ENCODE assay signal across 8 cellular contexts in genomic region chr6:33585403-33586107, GRCh38. TPM values are rescaled to one million over a fixed set of nuclear protein-coding genes. Genes with fewer than 3 reads are reported as not detected.
DNase-seq lines count a peak whose midpoint lies in the region; ATAC-seq, FAIRE-seq and TF ChIP-seq lines count a peak whose summit lies in the region.

No MANE protein-coding gene starts in this region.

- ATAC-seq in GM21381 (IDR thresholded peaks at IDR 0.05; ENCODE audit: unreplicated experiment), result peak; percentile 50
- peak; percentile 62 for ATAC-seq in gastroesophageal sphincter
- ATAC-seq in pancreas, result peak in 3 of 4 donors; percentile 64 to 67 (median 67)

- H3K4me1 Mint-ChIP-seq in type B pancreatic cell (ENCODE audit: unreplicated experiment), result peaks cover 20% of the 10 kb centered on the region

- TF ChIP-seq EP300 in gastroesophageal sphincter (IDR thresholded peaks at IDR 0.05), result no peak

- no peaks in the 10 kb centered on the region for H3K36me3 ChIP-seq in SJSA1
- no peaks in the 10 kb centered on the region for H3K36me3 ChIP-seq in gastroesophageal sphincter
- no peaks in the 10 kb centered on the region for H3K36me3 ChIP-seq in pancreas

- DNase-seq in CMK (ENCODE audit: low read depth) (peak; percentile 90), LoVo (ENCODE audit: low spot score) (peak; percentile 69), SJSA1 (ENCODE audit: low read depth in 1 of 2, low spot score in 2 of 2) (peak; percentile 77 to 81), pancreas (peak; percentile 61 to 89 (median 80)), type B pancreatic cell (ENCODE audit: extremely low spot score, unreplicated experiment) (no peak)
- peak; percentile 85 for DNase-seq in activated gamma-delta T cell treated with anti-CD3 and anti-CD28 coated beads, Interleukin-2, amount 50 U/mL, for 16 hours (ENCODE audit: low read depth)

- no peak for FAIRE-seq in pancreas (lab: Jason Lieb, UNC)

- H3K4me3 Mint-ChIP-seq in type B pancreatic cell, result peak overlapping the region; percentile 25

- 29% methylated on average over 4 of the region's 14 CpGs; no CpG with 5 or more reads in 1 of the 2 donors for WGBS in gastroesophageal sphincter (ENCODE audit: low coverage in 1 of 2), 2 donors
- WGBS in pancreas, 2 donors, result 9 to 13% methylated on average over 14 of the region's 14 CpGs

- no peaks in the 10 kb centered on the region for H3K9me3 Mint-ChIP-seq in type B pancreatic cell

- no peak overlapping the region for H3K27ac ChIP-seq in SJSA1
- H3K27ac ChIP-seq in gastroesophageal sphincter, result peak overlapping the region in 1 of 4 donors; percentile 19
- no peak overlapping the region for H3K27ac ChIP-seq in pancreas

- H3K4me1 ChIP-seq in SJSA1 (replicated peaks), result peaks cover 18% of the 10 kb centered on the region
- peaks cover 0 to 24% (median 12%) of the 10 kb centered on the region in 3 donors for H3K4me1 ChIP-seq in gastroesophageal sphincter
- H3K4me1 ChIP-seq in pancreas, result peaks cover 6 to 11% (median 8%) of the 10 kb centered on the region in 3 donors

- no peaks in the 10 kb centered on the region for H3K9me3 ChIP-seq in SJSA1 (replicated peaks)
- no peaks in the 10 kb centered on the region for H3K9me3 ChIP-seq in gastroesophageal sphincter
- H3K9me3 ChIP-seq in pancreas, result no peaks in the 10 kb centered on the region

- no peak overlapping the region for H3K27ac Mint-ChIP-seq in type B pancreatic cell

- H3K27me3 ChIP-seq in SJSA1 (replicated peaks), result no peaks in the 10 kb centered on the region
- no peaks in the 10 kb centered on the region for H3K27me3 ChIP-seq in gastroesophageal sphincter
- no peaks in the 10 kb centered on the region for H3K27me3 ChIP-seq in pancreas

- no peaks in the 10 kb centered on the region for H3K36me3 Mint-ChIP-seq in type B pancreatic cell

- no peak overlapping the region for H3K4me3 ChIP-seq in SJSA1
- no peak overlapping the region for H3K4me3 ChIP-seq in gastroesophageal sphincter
- no peak overlapping the region for H3K4me3 ChIP-seq in pancreas

- H3K27me3 Mint-ChIP-seq in type B pancreatic cell, result no peaks in the 10 kb centered on the region

- peak in 3 of 4 experiments; percentile 95 to 98 (median 97) for TF ChIP-seq CTCF in gastroesophageal sphincter (IDR thresholded peaks at IDR 0.05)
- peak; percentile 91 to 97 (median 94) for TF ChIP-seq CTCF in pancreas (IDR thresholded peaks at IDR 0.05)
- TF ChIP-seq CTCF in type B pancreatic cell (conservative IDR thresholded peaks at IDR 0.05), result peak; percentile 93

- TF ChIP-seq POLR2A in gastroesophageal sphincter (IDR thresholded peaks at IDR 0.05), result no peak

- intact Hi-C loops in pancreas (cut with DNase I), result loop anchor here in 2 of 3 donors (5.0 to 10.0 kb wide), 4 partner anchors 49 to 569 kb away; no protein-coding TSS in a partner anchor

RNA-seq across cellular contexts. Expression of gene BAK1, which starts 5.5 kb away (rescaled TPM):
- total RNA-seq in SJSA1 (2014; rRNA removed; shearing (Covaris generic)), result 14.3 and 23.3 TPM in 2 replicates
- total RNA-seq in gastroesophageal sphincter (10 to 100 TPM in 2 of 4 donors, 1 to 10 TPM in 2; 7.3 to 14.3 (median 11.0) TPM), pancreas (10 to 100 TPM in 1 of 6 donors, 1 to 10 TPM in 5; 5.6 to 11.2 (median 6.9) TPM), type B pancreatic cell (ENCODE audit: low replicate concordance) (27.3 and 37.0 TPM in 2 replicates)
- polyA plus RNA-seq in pancreas, result 1 to 10 TPM; 7.2 to 7.7 TPM

RNA-seq across cellular contexts. Expression of gene ITPR3, which starts 35.6 kb away (rescaled TPM):
- total RNA-seq in SJSA1 (2014; rRNA removed; shearing (Covaris generic)), result 9.0 and 11.4 TPM in 2 replicates
- total RNA-seq in gastroesophageal sphincter (10 to 100 TPM; 11.8 to 25.0 (median 19.6) TPM), pancreas (10 to 100 TPM in 5 of 6 donors, 1 to 10 TPM in 1; 9.1 to 20.3 (median 11.4) TPM), type B pancreatic cell (ENCODE audit: low replicate concordance) (24.6 and 56.1 TPM in 2 replicates)
- 10 to 100 TPM; 13.7 to 15.3 TPM for polyA plus RNA-seq in pancreas
